Comparison of ENCODE assay signal across 27 cellular contexts in the genomic region with DNA sequence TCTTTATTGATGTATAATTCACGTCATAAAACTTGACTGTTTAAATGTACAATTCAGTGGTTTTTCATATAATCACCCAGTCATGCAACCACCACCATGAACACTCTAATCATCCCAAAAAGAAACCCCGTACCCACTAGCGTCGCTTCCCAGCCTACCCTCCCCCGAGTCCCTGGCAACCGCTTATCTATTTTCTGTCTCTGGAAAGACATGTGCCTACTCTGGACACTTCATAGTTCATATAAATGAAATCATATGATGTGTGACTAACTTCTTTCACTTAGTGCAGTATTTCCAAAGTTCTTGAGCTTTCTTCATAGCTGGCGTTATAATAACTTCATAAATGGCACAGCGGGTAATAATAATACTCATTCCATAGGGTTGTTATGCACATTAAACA.
"Had no signal": no experiment of that assay in that cellular context is flagged by ENCODE, and none has a peak within 500 bp of the region (broad histone marks: within the 10 kb centered on the region; RNA-seq: fewer than 3 reads in every experiment).

No MANE protein-coding gene starts in this region.

- H3K36me3 ChIP-seq: heart left ventricle, left lung, neural progenitor cell, neutrophil, ovary, sigmoid colon, stomach, thyroid gland, transverse colon, upper lobe of left lung, vagina had no signal

- H3K27me3 ChIP-seq: neural progenitor cell, neutrophil, ovary, sigmoid colon, stomach, testis, thyroid gland, upper lobe of left lung, vagina had no signal

- H3K4me2 ChIP-seq: neural progenitor cell had no signal

- H3K9me3 ChIP-seq: mucosa of descending colon, neutrophil, ovary, testis, thyroid gland, transverse colon, vagina had no signal

- H3K4me1 ChIP-seq: neural progenitor cell, sigmoid colon, stomach, testis, thyroid gland, transverse colon, vagina had no signal

- ATAC-seq: left colon; left lung; mucosa of descending colon; stimulated activated naive B cell treated with anti-CD40 and anti-IgM and Interleukin-4, amounts not matched to agents 10 μg/mL and 1 μg/mL and 100 μg/mL, for 72 hours; stimulated activated naive CD8-positive, alpha-beta T cell treated with anti-CD3 and anti-CD28 coated beads, Interleukin-15, Interleukin-2, amounts not matched to agents 100 U/mL and 50 U/mL, for 24 hours had no signal

- DNase-seq: heart left ventricle; hypothalamus; immature natural killer cell; kidney; left colon; left lung; midbrain; mucosa of descending colon; naive thymus-derived CD4-positive, alpha-beta T cell; occipital lobe; ovary; right cardiac atrium; sigmoid colon; small intestine; stimulated activated CD4-positive, alpha-beta T cell treated with anti-CD3 and anti-CD28 coated beads, Interleukin-1b, Interleukin-23, amount 100 ng/mL, for 48 hours; stimulated activated CD4-positive, alpha-beta T cell treated with anti-CD3 and anti-CD28 coated beads, Interleukin-2, amount 100 ng/mL, for 48 hours; stimulated activated naive B cell treated with anti-CD40 and anti-IgM and Interleukin-4, amounts not matched to agents 10 μg/mL and 1 μg/mL and 100 μg/mL, for 72 hours; stimulated activated naive CD8-positive, alpha-beta T cell treated with anti-CD3 and anti-CD28 coated beads, Interleukin-15, Interleukin-2, amounts not matched to agents 100 U/mL and 50 U/mL, for 24 hours; stomach; testis; thyroid gland; transverse colon; upper lobe of left lung had no signal

- H3K9ac ChIP-seq: neural progenitor cell had no signal

- H3K4me3 ChIP-seq: heart left ventricle, left lung, mucosa of descending colon, neural progenitor cell, ovary, sigmoid colon, stomach, testis, thyroid gland, transverse colon, upper lobe of left lung, vagina had no signal

- FAIRE-seq: islet of Langerhans, kidney, small intestine had no signal

- H3K27ac ChIP-seq: heart left ventricle, left lung, neural progenitor cell, ovary, sigmoid colon, stomach, testis, thyroid gland, transverse colon, upper lobe of left lung, vagina had no signal
